In the genomic region with DNA sequence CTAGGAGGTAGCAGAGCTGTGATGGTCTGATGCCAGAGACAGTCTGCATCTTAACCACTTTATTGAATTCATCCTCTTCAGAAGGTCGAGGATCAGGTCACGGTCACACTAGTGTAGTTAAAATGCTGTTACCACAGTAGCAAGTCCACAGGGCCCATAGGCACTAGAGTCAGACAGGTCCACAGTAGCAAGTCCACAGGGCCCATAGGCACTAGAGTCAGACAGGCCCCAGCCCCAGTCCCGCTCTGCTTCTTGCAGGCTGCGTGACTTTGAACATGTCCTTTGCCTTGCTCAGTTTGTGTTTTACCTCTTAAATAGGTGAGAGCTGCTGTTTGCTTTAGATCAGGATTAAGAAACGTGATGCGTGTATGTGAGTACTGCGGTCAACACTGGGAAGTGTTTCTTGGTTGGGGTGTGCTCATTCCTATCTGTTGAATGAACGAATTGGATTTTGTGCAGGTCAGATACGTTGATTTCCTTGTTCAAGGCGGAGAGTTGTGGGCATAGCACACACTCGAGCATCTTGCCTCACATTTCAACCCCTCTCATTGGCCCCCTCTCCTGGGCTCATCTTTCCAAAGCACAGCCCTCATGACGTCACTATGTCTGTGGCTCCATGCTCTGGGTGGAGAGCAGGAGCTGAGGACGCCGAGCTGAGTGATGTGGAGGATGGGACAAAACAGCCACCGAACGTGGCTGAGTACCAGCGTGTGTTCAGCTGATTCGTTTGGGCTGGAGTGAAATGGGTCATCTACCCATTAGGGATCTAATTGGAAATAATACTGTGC, we compare ENCODE assay signal across 2 cellular contexts.
A peak's percentile ranks its signal among the peaks of the same experiment; 100 is the strongest.
TF ChIP-seq lines count a peak whose summit lies in the region.

No MANE protein-coding gene starts in this region.

TF ChIP-seq in HepG2, 621 proteins besides CTCF, POLR2A, EP300 and RAD21 (continued from another document):
- TF ChIP-seq ZBTB1 (CRISPR knock-in tag; IDR thresholded peaks at IDR 0.05; ENCODE audit: borderline replicate concordance) (no peak), ZNF564 (CRISPR knock-in tag; IDR thresholded peaks at IDR 0.05) (no peak), ZNF776 (CRISPR knock-in tag; IDR thresholded peaks at IDR 0.05) (no peak), TBL1XR1 (IDR thresholded peaks at IDR 0.05; ENCODE audit: borderline replicate concordance, low read length, partially characterized antibody) (no peak), ZMYM3 (CRISPR knock-in tag; IDR thresholded peaks at IDR 0.05) (peak; percentile 45; the same call in 1 of the 2 replicates), MTA3 (CRISPR knock-in tag; IDR thresholded peaks at IDR 0.05) (no peak), CAMTA2 (CRISPR knock-in tag; IDR thresholded peaks at IDR 0.05; ENCODE audit: borderline replicate concordance) (no peak), ZNF792 (CRISPR knock-in tag; IDR thresholded peaks at IDR 0.05) (no peak), EEA1 (CRISPR knock-in tag; IDR thresholded peaks at IDR 0.05; ENCODE audit: borderline replicate concordance) (no peak), CREB1 (IDR thresholded peaks at IDR 0.05) (peak; percentile 29; the same call in 1 of the 2 replicates), CREB1 (CRISPR knock-in tag; IDR thresholded peaks at IDR 0.05) (no peak), KLF15 (CRISPR knock-in tag; IDR thresholded peaks at IDR 0.05; ENCODE audit: borderline replicate concordance) (no peak), ZNF552 (CRISPR knock-in tag; IDR thresholded peaks at IDR 0.05; ENCODE audit: borderline replicate concordance) (no peak), ZNF567 (CRISPR knock-in tag; IDR thresholded peaks at IDR 0.05; ENCODE audit: borderline replicate concordance) (no peak), SKI (IDR thresholded peaks at IDR 0.05; ENCODE audit: partially characterized antibody) (peak; percentile 26), REPIN1 (CRISPR knock-in tag; IDR thresholded peaks at IDR 0.05; ENCODE audit: borderline replicate concordance, low read depth) (no peak), ZNF263 (CRISPR knock-in tag; IDR thresholded peaks at IDR 0.05) (no peak), JUNB (CRISPR knock-in tag; IDR thresholded peaks at IDR 0.05; ENCODE audit: borderline replicate concordance) (no peak), CC2D1A (CRISPR knock-in tag; IDR thresholded peaks at IDR 0.05) (no peak), ZNF496 (CRISPR knock-in tag; IDR thresholded peaks at IDR 0.05; ENCODE audit: insufficient replicate concordance) (no peak), KDM5B (CRISPR knock-in tag; IDR thresholded peaks at IDR 0.05; ENCODE audit: borderline replicate concordance) (no peak), ZNF317 (CRISPR knock-in tag; IDR thresholded peaks at IDR 0.05) (no peak)
- TF ChIP-seq, protein P1, sequence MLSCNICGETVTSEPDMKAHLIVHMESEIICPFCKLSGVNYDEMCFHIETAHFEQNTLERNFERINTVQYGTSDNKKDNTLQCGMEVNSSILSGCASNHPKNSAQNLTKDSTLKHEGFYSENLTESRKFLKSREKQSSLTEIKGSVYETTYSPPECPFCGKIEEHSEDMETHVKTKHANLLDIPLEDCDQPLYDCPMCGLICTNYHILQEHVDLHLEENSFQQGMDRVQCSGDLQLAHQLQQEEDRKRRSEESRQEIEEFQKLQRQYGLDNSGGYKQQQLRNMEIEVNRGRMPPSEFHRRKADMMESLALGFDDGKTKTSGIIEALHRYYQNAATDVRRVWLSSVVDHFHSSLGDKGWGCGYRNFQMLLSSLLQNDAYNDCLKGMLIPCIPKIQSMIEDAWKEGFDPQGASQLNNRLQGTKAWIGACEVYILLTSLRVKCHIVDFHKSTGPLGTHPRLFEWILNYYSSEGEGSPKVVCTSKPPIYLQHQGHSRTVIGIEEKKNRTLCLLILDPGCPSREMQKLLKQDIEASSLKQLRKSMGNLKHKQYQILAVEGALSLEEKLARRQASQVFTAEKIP (CRISPR knock-in tag; IDR thresholded peaks at IDR 0.05; ENCODE audit: borderline replicate concordance), result no peak

TF ChIP-seq in K562, 482 proteins besides CTCF, POLR2A, EP300 and RAD21 (continued from another document):
- TF ChIP-seq, protein P2, sequence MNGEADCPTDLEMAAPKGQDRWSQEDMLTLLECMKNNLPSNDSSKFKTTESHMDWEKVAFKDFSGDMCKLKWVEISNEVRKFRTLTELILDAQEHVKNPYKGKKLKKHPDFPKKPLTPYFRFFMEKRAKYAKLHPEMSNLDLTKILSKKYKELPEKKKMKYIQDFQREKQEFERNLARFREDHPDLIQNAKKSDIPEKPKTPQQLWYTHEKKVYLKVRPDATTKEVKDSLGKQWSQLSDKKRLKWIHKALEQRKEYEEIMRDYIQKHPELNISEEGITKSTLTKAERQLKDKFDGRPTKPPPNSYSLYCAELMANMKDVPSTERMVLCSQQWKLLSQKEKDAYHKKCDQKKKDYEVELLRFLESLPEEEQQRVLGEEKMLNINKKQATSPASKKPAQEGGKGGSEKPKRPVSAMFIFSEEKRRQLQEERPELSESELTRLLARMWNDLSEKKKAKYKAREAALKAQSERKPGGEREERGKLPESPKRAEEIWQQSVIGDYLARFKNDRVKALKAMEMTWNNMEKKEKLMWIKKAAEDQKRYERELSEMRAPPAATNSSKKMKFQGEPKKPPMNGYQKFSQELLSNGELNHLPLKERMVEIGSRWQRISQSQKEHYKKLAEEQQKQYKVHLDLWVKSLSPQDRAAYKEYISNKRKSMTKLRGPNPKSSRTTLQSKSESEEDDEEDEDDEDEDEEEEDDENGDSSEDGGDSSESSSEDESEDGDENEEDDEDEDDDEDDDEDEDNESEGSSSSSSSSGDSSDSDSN (IDR thresholded peaks at IDR 0.05; ENCODE audit: borderline replicate concordance in 1 of 2, low read depth in 2 of 2, low read length in 2 of 2), result no peak
- TF ChIP-seq, protein P3, sequence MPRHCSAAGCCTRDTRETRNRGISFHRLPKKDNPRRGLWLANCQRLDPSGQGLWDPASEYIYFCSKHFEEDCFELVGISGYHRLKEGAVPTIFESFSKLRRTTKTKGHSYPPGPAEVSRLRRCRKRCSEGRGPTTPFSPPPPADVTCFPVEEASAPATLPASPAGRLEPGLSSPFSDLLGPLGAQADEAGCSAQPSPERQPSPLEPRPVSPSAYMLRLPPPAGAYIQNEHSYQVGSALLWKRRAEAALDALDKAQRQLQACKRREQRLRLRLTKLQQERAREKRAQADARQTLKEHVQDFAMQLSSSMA (CRISPR knock-in tag; IDR thresholded peaks at IDR 0.05), result no peak
- TF ChIP-seq POLR2B (IDR thresholded peaks at IDR 0.05; ENCODE audit: low read depth, partially characterized antibody), result no peak
- no peak for TF ChIP-seq NCOA6 (IDR thresholded peaks at IDR 0.05)
- no peak for TF ChIP-seq ATF1 (CRISPR knock-in tag; IDR thresholded peaks at IDR 0.05)
- TF ChIP-seq ATF1 (tag; IDR thresholded peaks at IDR 0.05), result peak; percentile 39; the same call in 1 of the 2 replicates
- TF ChIP-seq CREM (IDR thresholded peaks at IDR 0.05; ENCODE audit: low read depth), result peak; percentile 39; the same call in 1 of the 2 replicates
- no peak for TF ChIP-seq ZFP36 (IDR thresholded peaks at IDR 0.05; ENCODE audit: low read depth, low read length, partially characterized antibody)
- TF ChIP-seq E2F3 (CRISPR knock-in tag; IDR thresholded peaks at IDR 0.05), result no peak
- TF ChIP-seq ZKSCAN3 (CRISPR knock-in tag; IDR thresholded peaks at IDR 0.05), result no peak
- TF ChIP-seq HIVEP1 (CRISPR knock-in tag; IDR thresholded peaks at IDR 0.05), result no peak
- TF ChIP-seq ATF7 (IDR thresholded peaks at IDR 0.05), result peak; percentile 54; the same call in 1 of the 2 replicates
- TF ChIP-seq KLF1 (tag; IDR thresholded peaks at IDR 0.05), result no peak
- TF ChIP-seq, protein P4, sequence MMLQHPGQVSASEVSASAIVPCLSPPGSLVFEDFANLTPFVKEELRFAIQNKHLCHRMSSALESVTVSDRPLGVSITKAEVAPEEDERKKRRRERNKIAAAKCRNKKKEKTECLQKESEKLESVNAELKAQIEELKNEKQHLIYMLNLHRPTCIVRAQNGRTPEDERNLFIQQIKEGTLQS (IDR thresholded peaks at IDR 0.05), result 0 out of 2 replicates have a peak, but pooled peaks have one; percentile 40
- TF ChIP-seq, protein P4 (CRISPR knock-in tag; conservative IDR thresholded peaks at IDR 0.05), result no peak
- TF ChIP-seq XRCC3 (IDR thresholded peaks at IDR 0.05), result no peak
- TF ChIP-seq ZFP30 (CRISPR knock-in tag; IDR thresholded peaks at IDR 0.05; ENCODE audit: borderline replicate concordance), result no peak
